ENCODE assay signal across 16 cellular contexts in genomic region chr2:128413718-128414341, GRCh38.
DNase-seq lines count a peak whose midpoint lies in the region; ATAC-seq and TF ChIP-seq lines count a peak whose summit lies in the region.
"Had no signal": no experiment of that assay in that cellular context is flagged by ENCODE, and none has a peak within 500 bp of the region (broad histone marks: within the 10 kb centered on the region; RNA-seq: fewer than 3 reads in every experiment).

No MANE protein-coding gene starts in this region.

- no peak overlapping the region for H3K4me3 Mint-ChIP-seq in progenitor cell of endocrine pancreas (ENCODE audit: low read depth)
- H3K4me3 Mint-ChIP-seq: activated CD4-positive, alpha-beta T cell treated with anti-CD3 and anti-CD28 coated beads, Interleukin-2, amount 10 ng/mL, durations not matched to agents 7 days and 5 days; T-helper 2 cell treated with Interferon-gamma antibody and Interleukin-4, amounts not matched to agents 5 μg/mL and 100 μg/mL, for 36 hours had no signal

- intact Hi-C loops in body of pancreas (cut with DNase I): no loop called here
- intact Hi-C loops in sigmoid colon (cut with DNase I): no loop called here

- H3K27ac Mint-ChIP-seq in progenitor cell of endocrine pancreas: no peak overlapping the region
- H3K27ac Mint-ChIP-seq: activated CD4-positive, alpha-beta T cell treated with anti-CD3 and anti-CD28 coated beads, Interleukin-2, amount 10 ng/mL, durations not matched to agents 7 days and 5 days; T-helper 2 cell treated with Interferon-gamma antibody and Interleukin-4, amounts not matched to agents 5 μg/mL and 100 μg/mL, for 36 hours had no signal

- H3K9me3 ChIP-seq in body of pancreas (no peaks in the 10 kb centered on the region), sigmoid colon (no peaks in the 10 kb centered on the region)
- H3K9me3 ChIP-seq: esophagus squamous epithelium, psoas muscle, thoracic aorta had no signal

- DNase-seq in ELF-1 (ENCODE audit: low read depth, low spot score): peak; percentile 50
- DNase-seq in NCI-H1694 (lab: John Stamatoyannopoulos, UW): peak; percentile 19
- DNase-seq in body of pancreas: peak in 1 of 4 donors; percentile 5
- peak; percentile 8 for DNase-seq in progenitor cell of endocrine pancreas (ENCODE audit: low spot score, unreplicated experiment)
- DNase-seq in central memory CD4-positive, alpha-beta T cell: no peak
- no peak for DNase-seq in sigmoid colon
- DNase-seq: activated CD4-positive, alpha-beta T cell treated with anti-CD3 and anti-CD28 coated beads, Interleukin-2, amount 10 ng/mL, durations not matched to agents 7 days and 5 days; esophagus squamous epithelium; hippocampal formation; left ventricle myocardium inferior; NCI-H1105; NCI-H526 had no signal

- no peaks in the 10 kb centered on the region for H3K36me3 Mint-ChIP-seq in progenitor cell of endocrine pancreas (ENCODE audit: insufficient read depth)

- TF ChIP-seq CTCF in body of pancreas (IDR thresholded peaks at IDR 0.05): no peak
- TF ChIP-seq CTCF in progenitor cell of endocrine pancreas (IDR thresholded peaks at IDR 0.05; ENCODE audit: unreplicated experiment): no peak
- TF ChIP-seq CTCF in sigmoid colon (IDR thresholded peaks at IDR 0.05): no peak

- 8 to 11% methylated on average over 5 of the region's 5 CpGs for WGBS in body of pancreas, 2 donors
- 36 to 41% methylated on average over 5 of the region's 5 CpGs for WGBS in sigmoid colon, 2 donors

- H3K4me3 ChIP-seq in body of pancreas: no peak overlapping the region
- no peak overlapping the region for H3K4me3 ChIP-seq in sigmoid colon
- H3K4me3 ChIP-seq: esophagus squamous epithelium, left ventricle myocardium inferior, psoas muscle, thoracic aorta had no signal

- H3K27me3 ChIP-seq in body of pancreas: no peaks in the 10 kb centered on the region
- H3K27me3 ChIP-seq in sigmoid colon: no peaks in the 10 kb centered on the region
- H3K27me3 ChIP-seq: esophagus squamous epithelium had no signal

- peaks cover 23% of the 10 kb centered on the region for H3K4me1 Mint-ChIP-seq in progenitor cell of endocrine pancreas (ENCODE audit: low read depth)
- H3K4me1 Mint-ChIP-seq: activated CD4-positive, alpha-beta T cell treated with anti-CD3 and anti-CD28 coated beads, Interleukin-2, amount 10 ng/mL, durations not matched to agents 7 days and 5 days had no signal

- no peaks in the 10 kb centered on the region for H3K9me3 Mint-ChIP-seq in progenitor cell of endocrine pancreas (ENCODE audit: low read depth)
- H3K9me3 Mint-ChIP-seq: activated CD4-positive, alpha-beta T cell treated with anti-CD3 and anti-CD28 coated beads, Interleukin-2, amount 10 ng/mL, durations not matched to agents 7 days and 5 days; T-helper 2 cell treated with Interferon-gamma antibody and Interleukin-4, amounts not matched to agents 5 μg/mL and 100 μg/mL, for 36 hours had no signal

- H3K4me1 ChIP-seq in body of pancreas (peaks cover 21% of the 10 kb centered on the region), sigmoid colon (no peaks in the 10 kb centered on the region)
- H3K4me1 ChIP-seq: left ventricle myocardium inferior, psoas muscle had no signal

- peak; percentile 5 for ATAC-seq in body of pancreas
- ATAC-seq in HG03378 (IDR thresholded peaks at IDR 0.05; ENCODE audit: unreplicated experiment): no peak
- ATAC-seq: psoas muscle had no signal

- H3K27ac ChIP-seq in body of pancreas: no peak overlapping the region
- H3K27ac ChIP-seq in sigmoid colon: no peak overlapping the region
- H3K27ac ChIP-seq: esophagus squamous epithelium, left ventricle myocardium inferior, psoas muscle, thoracic aorta had no signal

- H3K27me3 Mint-ChIP-seq in progenitor cell of endocrine pancreas: peaks cover 22% of the 10 kb centered on the region
- H3K27me3 Mint-ChIP-seq: activated CD4-positive, alpha-beta T cell treated with anti-CD3 and anti-CD28 coated beads, Interleukin-2, amount 10 ng/mL, durations not matched to agents 7 days and 5 days had no signal

- TF ChIP-seq POLR2A in body of pancreas (IDR thresholded peaks at IDR 0.05) (no peak), sigmoid colon (IDR thresholded peaks at IDR 0.05) (no peak)

- no peak for TF ChIP-seq EP300 in sigmoid colon (IDR thresholded peaks at IDR 0.05)

- no peaks in the 10 kb centered on the region for H3K36me3 ChIP-seq in body of pancreas (replicated peaks in 1 of 2; ENCODE audit: insufficient read depth in 1 of 2, low read depth in 2 of 2)
- no peaks in the 10 kb centered on the region for H3K36me3 ChIP-seq in sigmoid colon
- H3K36me3 ChIP-seq: esophagus squamous epithelium, left ventricle myocardium inferior, thoracic aorta had no signal

Comparison
In these comparisons a context has a peak if more than half of its experiments do, and no peak if none do; other contexts are left out.
1. DNase-seq: peak in ELF-1 (single experiment), NCI-H1694 (single experiment) and progenitor cell of endocrine pancreas (single experiment); none in central memory CD4-positive, alpha-beta T cell (single experiment) and sigmoid colon (single experiment).